ENCODE assay signal across 10 cellular contexts in genomic region chr5:56155992-56156584, GRCh38.
DNase-seq lines count a peak whose midpoint lies in the region; ATAC-seq and TF ChIP-seq lines count a peak whose summit lies in the region.
"Had no signal": no experiment of that assay in that cellular context is flagged by ENCODE, and none has a peak within 500 bp of the region (broad histone marks: within the 10 kb centered on the region; RNA-seq: fewer than 3 reads in every experiment).

No MANE protein-coding gene starts in this region.

- H3K4me2 ChIP-seq in MM.1S (ENCODE audit: low read depth, low read length) (peak overlapping the region; percentile 7; the same call in 1 of the 2 replicates), OCI-LY7 (ENCODE audit: low read length) (no peak overlapping the region)

- H3F3A ChIP-seq in MM.1S (ENCODE audit: insufficient read depth, low read length) = peaks cover 55% of the 10 kb centered on the region

- H4K20me1 ChIP-seq in MM.1S (ENCODE audit: insufficient read depth, low read length) (no peaks in the 10 kb centered on the region), OCI-LY7 (ENCODE audit: insufficient read depth, low read length) (no peaks in the 10 kb centered on the region)

- H3K27ac ChIP-seq in heart left ventricle = peak overlapping the region in 1 of 12 donors; percentile 68
- no peak overlapping the region for H3K27ac ChIP-seq in right atrium auricular region
- H3K27ac ChIP-seq in MM.1S (ENCODE audit: low read length) = peak overlapping the region; percentile 86
- H3K27ac ChIP-seq in right cardiac atrium (ENCODE audit: low read length) = no peak overlapping the region
- peak overlapping the region; percentile 54 for H3K27ac ChIP-seq in vagina
- no peak overlapping the region for H3K27ac ChIP-seq in OCI-LY7 (ENCODE audit: low read depth, low read length, poor library complexity, severe bottlenecking)

- H3K4me1 ChIP-seq in heart left ventricle (peaks cover 0 to 80% (median 6%) of the 10 kb centered on the region in 12 donors), right atrium auricular region (peaks cover 0 to 8% of the 10 kb centered on the region in 2 donors), MM.1S (ENCODE audit: low read length) (peaks cover 61% of the 10 kb centered on the region), right cardiac atrium (ENCODE audit: control insufficient read depth, insufficient read depth, low read length) (peaks cover 3% of the 10 kb centered on the region), vagina (peaks cover 25% of the 10 kb centered on the region), OCI-LY7 (ENCODE audit: insufficient read depth, low read length, poor library complexity, severe bottlenecking) (no peaks in the 10 kb centered on the region)

- POLR2A ChIA-PET in OCI-LY7 (lab: Charles Lee) = no interaction called here

- no peak for TF ChIP-seq CTCF in heart left ventricle (IDR thresholded peaks at IDR 0.05)
- TF ChIP-seq CTCF in right atrium auricular region (IDR thresholded peaks at IDR 0.05) = no peak
- no peak for TF ChIP-seq CTCF in MM.1S (IDR thresholded peaks at IDR 0.05; ENCODE audit: low read length)
- no peak for TF ChIP-seq CTCF in vagina (IDR thresholded peaks at IDR 0.05)
- no peak for TF ChIP-seq CTCF in OCI-LY7 (conservative IDR thresholded peaks at IDR 0.05; ENCODE audit: low read length)

- no peaks in the 10 kb centered on the region for H3K9me3 ChIP-seq in heart left ventricle
- no peaks in the 10 kb centered on the region for H3K9me3 ChIP-seq in right atrium auricular region
- H3K9me3 ChIP-seq in MM.1S (replicated peaks; ENCODE audit: insufficient read depth, low read length) = no peaks in the 10 kb centered on the region
- H3K9me3 ChIP-seq in right cardiac atrium (ENCODE audit: control insufficient read depth, low read length) = no peaks in the 10 kb centered on the region
- no peaks in the 10 kb centered on the region for H3K9me3 ChIP-seq in vagina
- H3K9me3 ChIP-seq in OCI-LY7 (ENCODE audit: low read length) = no peaks in the 10 kb centered on the region

- H2AFZ ChIP-seq in MM.1S (ENCODE audit: low read length) = no peak overlapping the region
- H2AFZ ChIP-seq in OCI-LY7 (ENCODE audit: low read length) = no peak overlapping the region

- intact Hi-C loops in heart left ventricle (cut with DNase I) (no loop called here), right cardiac atrium (cut with DNase I) (no loop called here), vagina (cut with DNase I) (no loop called here), OCI-LY7 (cut with micrococcal nuclease; ENCODE audit: unreplicated experiment) (no loop called here)

- H3K79me2 ChIP-seq in MM.1S (ENCODE audit: low read length) = 0 out of 2 replicates have a peak, but pooled peaks cover 3% of the 10 kb centered on the region
- no peaks in the 10 kb centered on the region for H3K79me2 ChIP-seq in OCI-LY7 (ENCODE audit: insufficient read depth, low read depth, low read length)

- H3K4me3 ChIP-seq in heart left ventricle (no peak overlapping the region), right atrium auricular region (no peak overlapping the region), MM.1S (ENCODE audit: low read length) (no peak overlapping the region), right cardiac atrium (ENCODE audit: low read length) (no peak overlapping the region), vagina (no peak overlapping the region), OCI-LY7 (ENCODE audit: low read depth, low read length, poor library complexity, severe bottlenecking) (no peak overlapping the region)
- H3K4me3 ChIP-seq: coronary artery had no signal

- TF ChIP-seq POLR2A in heart left ventricle (IDR thresholded peaks at IDR 0.05) = no peak
- no peak for TF ChIP-seq POLR2A in vagina (IDR thresholded peaks at IDR 0.05)

- H3K36me3 ChIP-seq in heart left ventricle (no peaks in the 10 kb centered on the region), right atrium auricular region (no peaks in the 10 kb centered on the region), MM.1S (replicated peaks; ENCODE audit: insufficient read depth, low read length) (no peaks in the 10 kb centered on the region), vagina (no peaks in the 10 kb centered on the region), OCI-LY7 (ENCODE audit: insufficient read depth, low read length) (no peaks in the 10 kb centered on the region)

- CTCF ChIA-PET in OCI-LY7 (lab: Charles Lee; ENCODE audit: unreplicated experiment) = no interaction called here

- peak overlapping the region; percentile 16; the same call in 1 of the 2 replicates for H3K9ac ChIP-seq in MM.1S (ENCODE audit: low read length)

- DNase-seq in heart left ventricle = peak in 4 of 5 donors; percentile 25 to 59 (median 32)
- no peak for DNase-seq in right atrium auricular region (ENCODE audit: low spot score)
- peak; percentile 23 for DNase-seq in MM.1S
- DNase-seq in right cardiac atrium = peak in 2 of 3 donors; percentile 66 to 74
- no peak for DNase-seq in vagina (ENCODE audit: extremely low spot score in 2 of 2)
- DNase-seq in NCI-H1930 (lab: John Stamatoyannopoulos, UW) = no peak
- no peak for DNase-seq in NCI-H2081 treated with DMSO at 0.1 percent for 48 hours (lab: John Stamatoyannopoulos, UW)
- no peak for DNase-seq in OCI-LY7 (ENCODE audit: low spot score)
- DNase-seq: COR-L47 had no signal

- no peaks in the 10 kb centered on the region for H3K9me2 ChIP-seq in MM.1S (replicated peaks; ENCODE audit: insufficient read depth, low read length)
- H3K9me2 ChIP-seq in OCI-LY7 (ENCODE audit: insufficient read depth, low read length) = no peaks in the 10 kb centered on the region

- ATAC-seq in heart left ventricle = peak in 3 of 4 donors; percentile 52 to 83 (median 70)
- peak; percentile 65 to 69 for ATAC-seq in right cardiac atrium

- 83 to 89% (median 85%) methylated on average over 4 of the region's 4 CpGs for WGBS in heart left ventricle, 4 donors
- 81% methylated on average over 4 of the region's 4 CpGs for WGBS in right cardiac atrium

- H3K27me3 ChIP-seq in heart left ventricle (no peaks in the 10 kb centered on the region), right atrium auricular region (no peaks in the 10 kb centered on the region), MM.1S (replicated peaks; ENCODE audit: insufficient read depth, low read length) (no peaks in the 10 kb centered on the region), right cardiac atrium (ENCODE audit: control insufficient read depth, insufficient read depth) (no peaks in the 10 kb centered on the region), vagina (no peaks in the 10 kb centered on the region)

- BruUV-seq in OCI-LY7 (replicated peaks; lab: Mats Ljungman, UMichigan) = no TSS peak

Comparison
In these comparisons a context has a peak if more than half of its experiments do, and no peak if none do; other contexts are left out.
1. DNase-seq: peak in heart left ventricle (4 of 5), MM.1S (single experiment) and right cardiac atrium (2 of 3); none in right atrium auricular region (single experiment), vagina (0 of 2), NCI-H1930 (0 of 2), NCI-H2081 treated with DMSO at 0.1 percent for 48 hours (single experiment) and OCI-LY7 (single experiment).
2. H3K27ac ChIP-seq: peak in MM.1S (single experiment) and vagina (single experiment); none in right atrium auricular region (0 of 2), right cardiac atrium (single experiment) and OCI-LY7 (single experiment).